21 cellular contexts compared by ENCODE assay signal in genomic region chr6:166725571-166725970, GRCh38.
"Had no signal": no experiment of that assay in that cellular context is flagged by ENCODE, and none has a peak within 500 bp of the region (broad histone marks: within the 10 kb centered on the region; RNA-seq: fewer than 3 reads in every experiment).

No MANE protein-coding gene starts in this region.

- H3K27ac ChIP-seq: HL-60 had no signal

- H3K36me3 ChIP-seq: MG63 had no signal

- DNase-seq: Karpas-422, KG1, MG63, NCI-H1092, NCI-H1105 treated with DMSO at 0.1 percent for 48 hours, NCI-H1417 treated with DMSO at 0.1 percent for 48 hours, NCI-H146, NCI-H1694 treated with DMSO at 0.1 percent for 48 hours, NCI-H1930, NCI-H2081, NCI-H2107, NCI-H2227 treated with DMSO at 0.1 percent for 48 hours, NCI-H524, NCI-H526 treated with DMSO at 0.1 percent for 48 hours, NCI-H748 treated with DMSO at 0.1 percent for 48 hours, RPMI8226, SHP77, SK-N-SH had no signal

- H3K9me2 ChIP-seq: SK-N-SH had no signal

- H3K4me3 ChIP-seq: MG63 had no signal

- H3K9me3 ChIP-seq: MG63, SK-N-SH had no signal

- H3K9ac ChIP-seq: SK-N-SH had no signal

- FAIRE-seq: HTR-8/SVneo, RCC 7860 had no signal

- H3K27me3 ChIP-seq: MG63 had no signal
